Comparison of ENCODE assay signal across 11 cellular contexts in the genomic region with DNA sequence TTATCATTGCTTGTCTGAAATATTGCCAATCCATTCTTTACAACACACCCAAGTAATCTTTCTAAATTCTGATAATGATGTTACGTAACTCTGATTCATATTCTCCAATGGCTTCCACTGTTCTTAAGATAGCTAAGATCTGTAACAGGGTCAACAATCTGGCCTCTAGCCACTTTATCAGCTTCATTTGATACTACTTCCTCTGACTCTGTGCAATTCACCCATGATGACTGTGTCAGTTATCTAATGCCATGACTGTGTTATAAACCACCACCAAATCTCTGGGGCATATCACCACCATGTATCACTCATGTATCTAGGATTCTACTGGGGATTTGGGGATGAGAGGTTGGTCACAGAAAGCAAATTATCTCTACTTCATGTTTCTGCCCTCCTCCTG. TPM values are rescaled to one million over a fixed set of nuclear protein-coding genes. Genes with fewer than 3 reads are reported as not detected.
DNase-seq lines count a peak whose midpoint lies in the region; ATAC-seq, FAIRE-seq and TF ChIP-seq lines count a peak whose summit lies in the region.
"Had no signal": no experiment of that assay in that cellular context is flagged by ENCODE, and none has a peak within 500 bp of the region (broad histone marks: within the 10 kb centered on the region; RNA-seq: fewer than 3 reads in every experiment).

No MANE protein-coding gene starts in this region.

- intact Hi-C loops in right lobe of liver (cut with DNase I) = no loop called here

- no peaks in the 10 kb centered on the region for H3K9me3 ChIP-seq in right lobe of liver

- FAIRE-seq in GM12891 (lab: Jason Lieb, UNC) (peak; percentile 31), RCC 7860 (lab: Jason Lieb, UNC) (peak; percentile 63)

- no peaks in the 10 kb centered on the region for H3K36me3 ChIP-seq in right lobe of liver

- peak; percentile 66 for ATAC-seq in omental fat pad (ENCODE audit: low FRiP score)
- ATAC-seq in GM18519 (IDR thresholded peaks at IDR 0.05; ENCODE audit: low FRiP score, unreplicated experiment) = no peak
- ATAC-seq in right lobe of liver = no peak

- no peaks in the 10 kb centered on the region for H3K27me3 ChIP-seq in right lobe of liver

- TF ChIP-seq POLR2A in GM12891 (IDR thresholded peaks at IDR 0.05; ENCODE audit: low read depth, low read length) (no peak), right lobe of liver (IDR thresholded peaks at IDR 0.05) (no peak)

- no peak for TF ChIP-seq CTCF in omental fat pad (IDR thresholded peaks at IDR 0.05)
- no peak for TF ChIP-seq CTCF in right lobe of liver (IDR thresholded peaks at IDR 0.05)

- WGBS in right lobe of liver (ENCODE audit: insufficient coverage, low coverage, low lambda C conversion rate, missing lambda C conversion rate) = 47% methylated on average over 1 of the region's 1 CpG

- H3K4me1 ChIP-seq in right lobe of liver = no peaks in the 10 kb centered on the region

- H3K27ac ChIP-seq in right lobe of liver = no peak overlapping the region

- DNase-seq in GM12891 (ENCODE audit: insufficient read length, low spot score) = no peak
- peak; percentile 77 for DNase-seq in RCC 7860 (ENCODE audit: low spot score)
- peak; percentile 44 for DNase-seq in fibroblast of peridontal ligament (ENCODE audit: extremely low read depth)
- DNase-seq in omental fat pad (ENCODE audit: low spot score) = no peak
- no peak for DNase-seq in right lobe of liver
- no peak for DNase-seq in stimulated activated CD4-positive, alpha-beta T cell treated with anti-CD3 and anti-CD28 coated beads, Interleukin-2, amount 100 ng/mL, for 24 hours
- no peak for DNase-seq in midbrain (lab: John Stamatoyannopoulos, UW)
- DNase-seq: activated CD4-positive, alpha-beta T cell treated with anti-CD3 and anti-CD28 coated beads, Interleukin-2, amount 50 U/mL, for 1 hour; CD8-positive, alpha-beta memory T cell; NCI-H1417 had no signal

- H3K4me3 ChIP-seq in right lobe of liver = no peak overlapping the region

TF ChIP-seq in GM12891, 5 proteins besides CTCF, POLR2A, EP300 and RAD21:
- TF ChIP-seq SPI1 (IDR thresholded peaks at IDR 0.05; ENCODE audit: low read depth, low read length) (no peak), TAF1 (IDR thresholded peaks at IDR 0.05; ENCODE audit: low read depth, low read length) (no peak), POU2F2 (IDR thresholded peaks at IDR 0.05; ENCODE audit: low read depth, low read length) (no peak), POLR2AphosphoS5 (IDR thresholded peaks at IDR 0.05; ENCODE audit: low read depth, low read length) (no peak), PAX5 (IDR thresholded peaks at IDR 0.05; ENCODE audit: insufficient read depth, low read length, severe bottlenecking) (no peak)

RNA-seq across cellular contexts. Expression of a gene that starts 44.0 kb away (rescaled TPM):
- 21.5 TPM for polyA plus RNA-seq in GM12891 (2012; ENCODE audit: low read depth, missing spikeins)
- total RNA-seq in omental fat pad = 10 to 100 TPM in 3 of 4 donors, 1 to 10 TPM in 1; 4.6 to 59.1 (median 31.4) TPM
- total RNA-seq in right lobe of liver = under 1 TPM in 2 of 6 experiments, not detected in 4; 0.25 to 0.40 TPM

Comparison
In these comparisons a context has a peak if more than half of its experiments do, and no peak if none do; other contexts are left out.
1. DNase-seq: peak in RCC 7860 (single experiment) and fibroblast of peridontal ligament (single experiment); none in GM12891 (single experiment), omental fat pad (single experiment), right lobe of liver (0 of 3), stimulated activated CD4-positive, alpha-beta T cell treated with anti-CD3 and anti-CD28 coated beads, Interleukin-2, amount 100 ng/mL, for 24 hours (0 of 2) and midbrain (single experiment).